10 cellular contexts compared by ENCODE assay signal in the genomic region with DNA sequence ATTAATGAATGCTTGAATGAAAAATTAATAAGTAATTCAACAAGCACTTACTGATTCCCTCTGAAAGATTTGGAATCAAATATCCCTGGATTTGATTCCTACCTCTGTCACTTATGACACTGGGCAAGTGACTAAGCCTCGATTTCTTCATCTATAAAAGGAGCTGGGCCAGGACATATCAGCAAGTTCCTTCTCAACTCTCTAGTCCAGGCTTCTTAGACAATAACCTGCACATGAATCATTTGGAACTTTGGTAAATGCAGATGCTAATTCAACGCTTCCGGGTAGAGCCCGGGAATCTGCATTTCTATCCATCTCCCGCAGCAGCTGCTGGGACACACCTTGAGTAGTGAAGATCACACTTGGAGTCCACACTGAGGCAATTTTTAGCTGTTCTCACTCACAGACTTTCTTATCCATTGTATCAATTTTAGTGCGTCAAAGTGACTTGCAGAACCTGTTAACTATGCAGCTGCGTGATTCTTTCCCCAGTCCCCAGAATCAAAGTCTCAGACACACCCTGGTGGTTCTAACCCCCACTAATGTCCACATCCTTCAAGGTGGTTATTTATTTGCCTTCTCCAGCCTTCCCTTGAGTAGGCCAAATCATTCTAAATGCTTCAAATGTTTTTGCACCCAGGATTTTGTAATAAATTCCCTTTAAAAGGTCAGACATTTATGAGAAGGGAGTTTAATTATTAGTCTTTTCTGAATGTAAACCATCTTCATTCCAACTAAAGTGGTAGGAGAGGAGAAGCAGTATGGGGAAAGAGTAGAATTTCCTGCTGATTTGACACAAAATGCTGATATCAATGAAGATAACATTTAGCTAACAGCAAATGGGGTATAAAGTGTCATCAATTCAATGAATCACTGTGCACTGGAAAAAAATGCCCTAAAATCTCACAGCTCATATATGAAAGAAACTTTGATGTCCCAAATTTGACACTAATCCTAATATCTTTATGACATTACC. TPM values are rescaled to one million over a fixed set of nuclear protein-coding genes. Genes with fewer than 3 reads are reported as not detected.
DNase-seq lines count a peak whose midpoint lies in the region; ATAC-seq and TF ChIP-seq lines count a peak whose summit lies in the region.
"Had no signal": no experiment of that assay in that cellular context is flagged by ENCODE, and none has a peak within 500 bp of the region (broad histone marks: within the 10 kb centered on the region; RNA-seq: fewer than 3 reads in every experiment).

No MANE protein-coding gene starts in this region.

- CTCF ChIA-PET in activated CD4-positive, alpha-beta memory T cell treated with anti-CD3 and anti-CD28 coated beads for 36 hours (lab: Charles Lee) = interaction anchor here (1.1 to 2.6 kb wide), 3 partner anchors 28 to 77 kb away, joined by 4 to 16 read pairs (median 5); no protein-coding TSS in a partner anchor
- CTCF ChIA-PET in activated CD4-positive, alpha-beta memory T cell treated with anti-CD3 and anti-CD28 coated beads, Interleukin-2, amount 10 ng/mL, durations not matched to agents 7 days and 5 days (lab: Charles Lee) = interaction anchor here (1.5 to 1.8 kb wide), 3 partner anchors 46 to 77 kb away, joined by 4 to 6 read pairs (median 5); a partner anchor contains a TSS
- CTCF ChIA-PET in activated CD8-positive, alpha-beta T cell treated with anti-CD3 and anti-CD28 coated beads, Interleukin-2, amount 10 ng/mL, durations not matched to agents 7 days and 5 days (lab: Charles Lee) = interaction anchor here (0.9 to 1.8 kb wide), 10 partner anchors 9 to 54 kb away, joined by 3 to 10 read pairs (median 3); a partner anchor contains a TSS

- H3K27me3 ChIP-seq in iPS-18a (ENCODE audit: control insufficient read depth, insufficient read depth, low read length) (no peaks in the 10 kb centered on the region), esophagus muscularis mucosa (no peaks in the 10 kb centered on the region)
- H3K27me3 ChIP-seq: thyroid gland had no signal

- peaks cover 84% of the 10 kb centered on the region for H3K4me1 Mint-ChIP-seq in activated CD4-positive, alpha-beta memory T cell treated with anti-CD3 and anti-CD28 coated beads for 36 hours (ENCODE audit: low read depth)
- peaks cover 44% of the 10 kb centered on the region for H3K4me1 Mint-ChIP-seq in activated CD4-positive, alpha-beta memory T cell treated with anti-CD3 and anti-CD28 coated beads, Interleukin-2, amount 10 ng/mL, durations not matched to agents 7 days and 5 days
- H3K4me1 Mint-ChIP-seq in activated CD8-positive, alpha-beta T cell treated with anti-CD3 and anti-CD28 coated beads, Interleukin-2, amount 10 ng/mL, durations not matched to agents 7 days and 5 days (ENCODE audit: low read depth) = peaks cover 56% of the 10 kb centered on the region
- H3K4me1 Mint-ChIP-seq in stimulated activated naive CD8-positive, alpha-beta T cell treated with anti-CD3 and anti-CD28 coated beads, Interleukin-15, Interleukin-2, amounts not matched to agents 100 ng/mL and 50 ng/mL, for 24 hours (ENCODE audit: low read depth) = peaks cover 93% of the 10 kb centered on the region

- ATAC-seq in activated CD8-positive, alpha-beta T cell treated with anti-CD3 and anti-CD28 coated beads, Interleukin-2, amount 10 ng/mL, durations not matched to agents 7 days and 5 days = no peak
- no peak for ATAC-seq in GM19324 (IDR thresholded peaks at IDR 0.05; ENCODE audit: low FRiP score, unreplicated experiment)

- peak overlapping the region; percentile 78 for H3K27ac Mint-ChIP-seq in activated CD4-positive, alpha-beta memory T cell treated with anti-CD3 and anti-CD28 coated beads for 36 hours
- no peak overlapping the region for H3K27ac Mint-ChIP-seq in activated CD4-positive, alpha-beta memory T cell treated with anti-CD3 and anti-CD28 coated beads, Interleukin-2, amount 10 ng/mL, durations not matched to agents 7 days and 5 days
- H3K27ac Mint-ChIP-seq in activated CD8-positive, alpha-beta T cell treated with anti-CD3 and anti-CD28 coated beads, Interleukin-2, amount 10 ng/mL, durations not matched to agents 7 days and 5 days = peak overlapping the region; percentile 8
- peak overlapping the region; percentile 95 for H3K27ac Mint-ChIP-seq in stimulated activated naive CD8-positive, alpha-beta T cell treated with anti-CD3 and anti-CD28 coated beads, Interleukin-15, Interleukin-2, amounts not matched to agents 100 ng/mL and 50 ng/mL, for 24 hours

- H3K4me3 Mint-ChIP-seq in activated CD4-positive, alpha-beta memory T cell treated with anti-CD3 and anti-CD28 coated beads for 36 hours = no peak overlapping the region
- no peak overlapping the region for H3K4me3 Mint-ChIP-seq in activated CD4-positive, alpha-beta memory T cell treated with anti-CD3 and anti-CD28 coated beads, Interleukin-2, amount 10 ng/mL, durations not matched to agents 7 days and 5 days
- H3K4me3 Mint-ChIP-seq in activated CD8-positive, alpha-beta T cell treated with anti-CD3 and anti-CD28 coated beads, Interleukin-2, amount 10 ng/mL, durations not matched to agents 7 days and 5 days = no peak overlapping the region
- peak overlapping the region; percentile 57 for H3K4me3 Mint-ChIP-seq in stimulated activated naive CD8-positive, alpha-beta T cell treated with anti-CD3 and anti-CD28 coated beads, Interleukin-15, Interleukin-2, amounts not matched to agents 100 ng/mL and 50 ng/mL, for 24 hours

- TF ChIP-seq EP300 in esophagus muscularis mucosa (IDR thresholded peaks at IDR 0.05) = no peak

- TF ChIP-seq CTCF in esophagus muscularis mucosa (IDR thresholded peaks at IDR 0.05) = no peak

- TF ChIP-seq POLR2A in esophagus muscularis mucosa (IDR thresholded peaks at IDR 0.05; ENCODE audit: low read depth) = no peak

- peaks cover 3% of the 10 kb centered on the region for H3K36me3 Mint-ChIP-seq in activated CD4-positive, alpha-beta memory T cell treated with anti-CD3 and anti-CD28 coated beads for 36 hours
- peaks cover 10% of the 10 kb centered on the region for H3K36me3 Mint-ChIP-seq in activated CD4-positive, alpha-beta memory T cell treated with anti-CD3 and anti-CD28 coated beads, Interleukin-2, amount 10 ng/mL, durations not matched to agents 7 days and 5 days (ENCODE audit: low read depth)
- H3K36me3 Mint-ChIP-seq in activated CD8-positive, alpha-beta T cell treated with anti-CD3 and anti-CD28 coated beads, Interleukin-2, amount 10 ng/mL, durations not matched to agents 7 days and 5 days (ENCODE audit: low read depth) = peaks cover 17% of the 10 kb centered on the region
- H3K36me3 Mint-ChIP-seq in stimulated activated naive CD8-positive, alpha-beta T cell treated with anti-CD3 and anti-CD28 coated beads, Interleukin-15, Interleukin-2, amounts not matched to agents 100 ng/mL and 50 ng/mL, for 24 hours (ENCODE audit: low read depth) = peaks cover 8% of the 10 kb centered on the region

- H3K27ac ChIP-seq in iPS-18a (ENCODE audit: low read length) (peak overlapping the region; percentile 87), esophagus muscularis mucosa (replicated peaks in 1 of 4) (no peak overlapping the region)
- H3K27ac ChIP-seq: thyroid gland had no signal

- intact Hi-C loops in activated CD4-positive, alpha-beta memory T cell treated with anti-CD3 and anti-CD28 coated beads for 36 hours (cut with micrococcal nuclease) = no loop called here
- intact Hi-C loops in esophagus muscularis mucosa (cut with DNase I) = loop anchor here (10.0 kb wide), 1 partner anchor 57 kb away; no protein-coding TSS in a partner anchor

- H3K4me1 ChIP-seq in iPS-18a (ENCODE audit: control insufficient read depth, low read depth, low read length) (peaks cover 37% of the 10 kb centered on the region), esophagus muscularis mucosa (peaks cover 7 to 15% (median 11%) of the 10 kb centered on the region in 4 donors)

- no peaks in the 10 kb centered on the region for H3K36me3 ChIP-seq in iPS-18a (ENCODE audit: control insufficient read depth, low read depth, low read length)
- no peaks in the 10 kb centered on the region for H3K36me3 ChIP-seq in esophagus muscularis mucosa
- H3K36me3 ChIP-seq: thyroid gland had no signal

- no peaks in the 10 kb centered on the region for H3K27me3 Mint-ChIP-seq in activated CD4-positive, alpha-beta memory T cell treated with anti-CD3 and anti-CD28 coated beads for 36 hours
- H3K27me3 Mint-ChIP-seq in activated CD4-positive, alpha-beta memory T cell treated with anti-CD3 and anti-CD28 coated beads, Interleukin-2, amount 10 ng/mL, durations not matched to agents 7 days and 5 days = no peaks in the 10 kb centered on the region
- H3K27me3 Mint-ChIP-seq in activated CD8-positive, alpha-beta T cell treated with anti-CD3 and anti-CD28 coated beads, Interleukin-2, amount 10 ng/mL, durations not matched to agents 7 days and 5 days (ENCODE audit: low read depth) = no peaks in the 10 kb centered on the region
- H3K27me3 Mint-ChIP-seq in stimulated activated naive CD8-positive, alpha-beta T cell treated with anti-CD3 and anti-CD28 coated beads, Interleukin-15, Interleukin-2, amounts not matched to agents 100 ng/mL and 50 ng/mL, for 24 hours = no peaks in the 10 kb centered on the region

- H3K9me3 Mint-ChIP-seq in activated CD4-positive, alpha-beta memory T cell treated with anti-CD3 and anti-CD28 coated beads for 36 hours = peaks cover 2% of the 10 kb centered on the region
- H3K9me3 Mint-ChIP-seq in activated CD4-positive, alpha-beta memory T cell treated with anti-CD3 and anti-CD28 coated beads, Interleukin-2, amount 10 ng/mL, durations not matched to agents 7 days and 5 days = peaks cover 6% of the 10 kb centered on the region
- H3K9me3 Mint-ChIP-seq in activated CD8-positive, alpha-beta T cell treated with anti-CD3 and anti-CD28 coated beads, Interleukin-2, amount 10 ng/mL, durations not matched to agents 7 days and 5 days (ENCODE audit: insufficient read depth) = no peaks in the 10 kb centered on the region
- no peaks in the 10 kb centered on the region for H3K9me3 Mint-ChIP-seq in stimulated activated naive CD8-positive, alpha-beta T cell treated with anti-CD3 and anti-CD28 coated beads, Interleukin-15, Interleukin-2, amounts not matched to agents 100 ng/mL and 50 ng/mL, for 24 hours

- POLR2A ChIA-PET in activated CD4-positive, alpha-beta memory T cell treated with anti-CD3 and anti-CD28 coated beads for 36 hours (lab: Charles Lee) = interaction anchor here (0.8 to 1.3 kb wide), 4 partner anchors 10 to 61 kb away, joined by 3 to 4 read pairs (median 3); no protein-coding TSS in a partner anchor
- POLR2A ChIA-PET in activated CD4-positive, alpha-beta memory T cell treated with anti-CD3 and anti-CD28 coated beads, Interleukin-2, amount 10 ng/mL, durations not matched to agents 7 days and 5 days (lab: Charles Lee) = interaction anchor here (1.0 to 1.6 kb wide), 2 partner anchors 9 to 74 kb away, joined by 3 to 5 read pairs; no protein-coding TSS in a partner anchor
- POLR2A ChIA-PET in activated CD8-positive, alpha-beta T cell treated with anti-CD3 and anti-CD28 coated beads, Interleukin-2, amount 10 ng/mL, durations not matched to agents 7 days and 5 days (lab: Charles Lee) = interaction anchor here (0.7 to 1.2 kb wide), 2 partner anchors 9 to 27 kb away, joined by 3 read pairs; no protein-coding TSS in a partner anchor

- H3K9me3 ChIP-seq in iPS-18a (ENCODE audit: control insufficient read depth, low read depth, low read length) (no peaks in the 10 kb centered on the region), esophagus muscularis mucosa (no peaks in the 10 kb centered on the region)
- H3K9me3 ChIP-seq: thyroid gland had no signal

- H3K4me3 ChIP-seq in iPS-18a (ENCODE audit: low read length) (no peak overlapping the region), esophagus muscularis mucosa (no peak overlapping the region)
- H3K4me3 ChIP-seq: thyroid gland had no signal

- peak overlapping the region; percentile 59 for H3K9ac ChIP-seq in iPS-18a (ENCODE audit: low read length)

- 93% methylated on average over 7 of the region's 7 CpGs for WGBS in esophagus muscularis mucosa

- DNase-seq in activated CD4-positive, alpha-beta memory T cell treated with anti-CD3 and anti-CD28 coated beads for 36 hours = no peak
- no peak for DNase-seq in activated CD4-positive, alpha-beta memory T cell treated with anti-CD3 and anti-CD28 coated beads, Interleukin-2, amount 10 ng/mL, durations not matched to agents 7 days and 5 days
- DNase-seq in activated CD8-positive, alpha-beta T cell treated with anti-CD3 and anti-CD28 coated beads, Interleukin-2, amount 10 ng/mL, durations not matched to agents 7 days and 5 days = no peak
- DNase-seq in esophagus muscularis mucosa (ENCODE audit: extremely low spot score) (no peak), NOMO-1 treated with DMSO at 0.1 percent for 48 hours (lab: John Stamatoyannopoulos, UW; ENCODE audit: unreplicated experiment) (no peak)
- DNase-seq: activated effector memory CD4-positive, alpha-beta T cell treated with Interleukin-2 at 50 U/mL for 16 hours; thyroid gland had no signal

RNA-seq across cellular contexts. Expression of a gene that starts 26.0 kb away (rescaled TPM):
- 100 to 1,000 TPM; 570 to 573 TPM for total RNA-seq in activated CD4-positive, alpha-beta memory T cell treated with anti-CD3 and anti-CD28 coated beads for 36 hours
- 100 to 1,000 TPM; 456 to 464 TPM for total RNA-seq in activated CD4-positive, alpha-beta memory T cell treated with anti-CD3 and anti-CD28 coated beads, Interleukin-2, amount 10 ng/mL, durations not matched to agents 7 days and 5 days
- 100 to 1,000 TPM; 441 to 462 TPM for total RNA-seq in activated CD8-positive, alpha-beta T cell treated with anti-CD3 and anti-CD28 coated beads, Interleukin-2, amount 10 ng/mL, durations not matched to agents 7 days and 5 days
- 100 to 1,000 TPM; 110 to 167 (median 133) TPM for total RNA-seq in esophagus muscularis mucosa

RNA-seq across cellular contexts. Expression of a gene that starts 46.3 kb away (rescaled TPM):
- total RNA-seq in activated CD4-positive, alpha-beta memory T cell treated with anti-CD3 and anti-CD28 coated beads for 36 hours = 10 to 100 TPM; 46.6 to 51.0 TPM
- 10 to 100 TPM; 23.9 to 24.8 TPM for total RNA-seq in activated CD4-positive, alpha-beta memory T cell treated with anti-CD3 and anti-CD28 coated beads, Interleukin-2, amount 10 ng/mL, durations not matched to agents 7 days and 5 days
- total RNA-seq in activated CD8-positive, alpha-beta T cell treated with anti-CD3 and anti-CD28 coated beads, Interleukin-2, amount 10 ng/mL, durations not matched to agents 7 days and 5 days = 10 to 100 TPM; 39.4 to 43.1 TPM
- 10 to 100 TPM in 2 of 4 donors, 1 to 10 TPM in 2; 5.8 to 11.6 (median 9.2) TPM for total RNA-seq in esophagus muscularis mucosa

RNA-seq across cellular contexts. Expression of a gene that starts 46.7 kb away (rescaled TPM):
- total RNA-seq in activated CD4-positive, alpha-beta memory T cell treated with anti-CD3 and anti-CD28 coated beads for 36 hours = 10 to 100 TPM; 18.2 to 18.3 TPM
- 10 to 100 TPM; 21.4 to 21.9 TPM for total RNA-seq in activated CD4-positive, alpha-beta memory T cell treated with anti-CD3 and anti-CD28 coated beads, Interleukin-2, amount 10 ng/mL, durations not matched to agents 7 days and 5 days
- total RNA-seq in activated CD8-positive, alpha-beta T cell treated with anti-CD3 and anti-CD28 coated beads, Interleukin-2, amount 10 ng/mL, durations not matched to agents 7 days and 5 days = 10 to 100 TPM; 20.6 to 22.3 TPM
- total RNA-seq in esophagus muscularis mucosa = 10 to 100 TPM in 3 of 4 donors, 1 to 10 TPM in 1; 9.6 to 14.9 (median 14.2) TPM
